Comparison of ENCODE assay signal across 1 cellular context in the genomic region with DNA sequence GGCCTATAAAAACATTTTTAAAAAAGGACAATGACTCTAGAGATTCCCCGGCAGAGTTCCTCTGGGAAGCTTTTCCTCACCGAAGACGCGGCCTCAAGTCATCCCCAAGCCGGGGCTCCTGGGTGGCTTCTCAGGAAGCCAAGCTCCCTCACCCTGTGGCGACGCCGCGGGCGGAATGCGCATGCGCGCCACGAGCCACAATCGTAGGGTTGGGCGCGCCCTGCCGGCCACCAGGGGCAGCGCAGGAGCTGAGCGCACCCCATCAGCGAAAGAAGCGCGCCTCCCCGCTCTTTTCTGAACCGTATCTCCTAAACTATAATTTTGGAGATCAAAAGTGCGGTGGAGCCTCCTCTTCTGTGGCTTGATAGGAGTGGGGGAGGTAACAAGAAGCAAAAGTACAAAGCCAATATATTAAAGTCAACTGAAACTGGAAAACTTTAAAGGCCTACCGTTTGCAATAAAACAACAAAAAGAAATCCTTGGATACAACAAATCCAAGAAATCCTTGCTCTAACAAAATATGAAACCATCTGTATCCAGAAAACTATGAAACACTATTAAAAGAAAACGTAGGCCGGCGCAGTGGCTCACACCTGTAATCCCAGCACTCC.
TF ChIP-seq lines count a peak whose summit lies in the region.

No MANE protein-coding gene starts in this region.

TF ChIP-seq in WTC11, 78 proteins besides CTCF, POLR2A, EP300 and RAD21 (continued from another document):
- TF ChIP-seq, protein P1, sequence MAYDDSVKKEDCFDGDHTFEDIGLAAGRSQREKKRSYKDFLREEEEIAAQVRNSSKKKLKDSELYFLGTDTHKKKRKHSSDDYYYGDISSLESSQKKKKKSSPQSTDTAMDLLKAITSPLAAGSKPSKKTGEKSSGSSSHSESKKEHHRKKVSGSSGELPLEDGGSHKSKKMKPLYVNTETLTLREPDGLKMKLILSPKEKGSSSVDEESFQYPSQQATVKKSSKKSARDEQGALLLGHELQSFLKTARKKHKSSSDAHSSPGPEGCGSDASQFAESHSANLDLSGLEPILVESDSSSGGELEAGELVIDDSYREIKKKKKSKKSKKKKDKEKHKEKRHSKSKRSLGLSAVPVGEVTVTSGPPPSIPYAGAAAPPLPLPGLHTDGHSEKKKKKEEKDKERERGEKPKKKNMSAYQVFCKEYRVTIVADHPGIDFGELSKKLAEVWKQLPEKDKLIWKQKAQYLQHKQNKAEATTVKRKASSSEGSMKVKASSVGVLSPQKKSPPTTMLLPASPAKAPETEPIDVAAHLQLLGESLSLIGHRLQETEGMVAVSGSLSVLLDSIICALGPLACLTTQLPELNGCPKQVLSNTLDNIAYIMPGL (CRISPR knock-in tag; IDR thresholded peaks at IDR 0.05): peak; percentile 56; the same call in 1 of the 2 replicates
- TF ChIP-seq CREB1 (CRISPR knock-in tag; IDR thresholded peaks at IDR 0.05): no peak
- TF ChIP-seq, protein P2, sequence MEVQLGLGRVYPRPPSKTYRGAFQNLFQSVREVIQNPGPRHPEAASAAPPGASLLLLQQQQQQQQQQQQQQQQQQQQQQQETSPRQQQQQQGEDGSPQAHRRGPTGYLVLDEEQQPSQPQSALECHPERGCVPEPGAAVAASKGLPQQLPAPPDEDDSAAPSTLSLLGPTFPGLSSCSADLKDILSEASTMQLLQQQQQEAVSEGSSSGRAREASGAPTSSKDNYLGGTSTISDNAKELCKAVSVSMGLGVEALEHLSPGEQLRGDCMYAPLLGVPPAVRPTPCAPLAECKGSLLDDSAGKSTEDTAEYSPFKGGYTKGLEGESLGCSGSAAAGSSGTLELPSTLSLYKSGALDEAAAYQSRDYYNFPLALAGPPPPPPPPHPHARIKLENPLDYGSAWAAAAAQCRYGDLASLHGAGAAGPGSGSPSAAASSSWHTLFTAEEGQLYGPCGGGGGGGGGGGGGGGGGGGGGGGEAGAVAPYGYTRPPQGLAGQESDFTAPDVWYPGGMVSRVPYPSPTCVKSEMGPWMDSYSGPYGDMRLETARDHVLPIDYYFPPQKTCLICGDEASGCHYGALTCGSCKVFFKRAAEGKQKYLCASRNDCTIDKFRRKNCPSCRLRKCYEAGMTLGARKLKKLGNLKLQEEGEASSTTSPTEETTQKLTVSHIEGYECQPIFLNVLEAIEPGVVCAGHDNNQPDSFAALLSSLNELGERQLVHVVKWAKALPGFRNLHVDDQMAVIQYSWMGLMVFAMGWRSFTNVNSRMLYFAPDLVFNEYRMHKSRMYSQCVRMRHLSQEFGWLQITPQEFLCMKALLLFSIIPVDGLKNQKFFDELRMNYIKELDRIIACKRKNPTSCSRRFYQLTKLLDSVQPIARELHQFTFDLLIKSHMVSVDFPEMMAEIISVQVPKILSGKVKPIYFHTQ (CRISPR knock-in tag; IDR thresholded peaks at IDR 0.05): no peak
- TF ChIP-seq, protein P3, sequence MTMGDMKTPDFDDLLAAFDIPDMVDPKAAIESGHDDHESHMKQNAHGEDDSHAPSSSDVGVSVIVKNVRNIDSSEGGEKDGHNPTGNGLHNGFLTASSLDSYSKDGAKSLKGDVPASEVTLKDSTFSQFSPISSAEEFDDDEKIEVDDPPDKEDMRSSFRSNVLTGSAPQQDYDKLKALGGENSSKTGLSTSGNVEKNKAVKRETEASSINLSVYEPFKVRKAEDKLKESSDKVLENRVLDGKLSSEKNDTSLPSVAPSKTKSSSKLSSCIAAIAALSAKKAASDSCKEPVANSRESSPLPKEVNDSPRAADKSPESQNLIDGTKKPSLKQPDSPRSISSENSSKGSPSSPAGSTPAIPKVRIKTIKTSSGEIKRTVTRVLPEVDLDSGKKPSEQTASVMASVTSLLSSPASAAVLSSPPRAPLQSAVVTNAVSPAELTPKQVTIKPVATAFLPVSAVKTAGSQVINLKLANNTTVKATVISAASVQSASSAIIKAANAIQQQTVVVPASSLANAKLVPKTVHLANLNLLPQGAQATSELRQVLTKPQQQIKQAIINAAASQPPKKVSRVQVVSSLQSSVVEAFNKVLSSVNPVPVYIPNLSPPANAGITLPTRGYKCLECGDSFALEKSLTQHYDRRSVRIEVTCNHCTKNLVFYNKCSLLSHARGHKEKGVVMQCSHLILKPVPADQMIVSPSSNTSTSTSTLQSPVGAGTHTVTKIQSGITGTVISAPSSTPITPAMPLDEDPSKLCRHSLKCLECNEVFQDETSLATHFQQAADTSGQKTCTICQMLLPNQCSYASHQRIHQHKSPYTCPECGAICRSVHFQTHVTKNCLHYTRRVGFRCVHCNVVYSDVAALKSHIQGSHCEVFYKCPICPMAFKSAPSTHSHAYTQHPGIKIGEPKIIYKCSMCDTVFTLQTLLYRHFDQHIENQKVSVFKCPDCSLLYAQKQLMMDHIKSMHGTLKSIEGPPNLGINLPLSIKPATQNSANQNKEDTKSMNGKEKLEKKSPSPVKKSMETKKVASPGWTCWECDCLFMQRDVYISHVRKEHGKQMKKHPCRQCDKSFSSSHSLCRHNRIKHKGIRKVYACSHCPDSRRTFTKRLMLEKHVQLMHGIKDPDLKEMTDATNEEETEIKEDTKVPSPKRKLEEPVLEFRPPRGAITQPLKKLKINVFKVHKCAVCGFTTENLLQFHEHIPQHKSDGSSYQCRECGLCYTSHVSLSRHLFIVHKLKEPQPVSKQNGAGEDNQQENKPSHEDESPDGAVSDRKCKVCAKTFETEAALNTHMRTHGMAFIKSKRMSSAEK (CRISPR knock-in tag; IDR thresholded peaks at IDR 0.05; ENCODE audit: borderline replicate concordance): no peak
- TF ChIP-seq HMGA2 (CRISPR knock-in tag; IDR thresholded peaks at IDR 0.05): no peak
- TF ChIP-seq, protein P4, sequence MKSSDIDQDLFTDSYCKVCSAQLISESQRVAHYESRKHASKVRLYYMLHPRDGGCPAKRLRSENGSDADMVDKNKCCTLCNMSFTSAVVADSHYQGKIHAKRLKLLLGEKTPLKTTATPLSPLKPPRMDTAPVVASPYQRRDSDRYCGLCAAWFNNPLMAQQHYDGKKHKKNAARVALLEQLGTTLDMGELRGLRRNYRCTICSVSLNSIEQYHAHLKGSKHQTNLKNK (CRISPR knock-in tag; IDR thresholded peaks at IDR 0.05): no peak
- TF ChIP-seq NR2C2 (CRISPR knock-in tag; IDR thresholded peaks at IDR 0.05): no peak
- TF ChIP-seq, protein P5, sequence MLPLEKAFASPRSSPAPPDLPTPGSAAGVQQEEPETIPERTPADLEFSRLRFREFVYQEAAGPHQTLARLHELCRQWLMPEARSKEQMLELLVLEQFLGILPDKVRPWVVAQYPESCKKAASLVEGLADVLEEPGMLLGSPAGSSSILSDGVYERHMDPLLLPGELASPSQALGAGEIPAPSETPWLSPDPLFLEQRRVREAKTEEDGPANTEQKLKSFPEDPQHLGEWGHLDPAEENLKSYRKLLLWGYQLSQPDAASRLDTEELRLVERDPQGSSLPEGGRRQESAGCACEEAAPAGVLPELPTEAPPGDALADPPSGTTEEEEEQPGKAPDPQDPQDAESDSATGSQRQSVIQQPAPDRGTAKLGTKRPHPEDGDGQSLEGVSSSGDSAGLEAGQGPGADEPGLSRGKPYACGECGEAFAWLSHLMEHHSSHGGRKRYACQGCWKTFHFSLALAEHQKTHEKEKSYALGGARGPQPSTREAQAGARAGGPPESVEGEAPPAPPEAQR (CRISPR knock-in tag; IDR thresholded peaks at IDR 0.05): no peak
- TF ChIP-seq NR3C1 (CRISPR knock-in tag; conservative IDR thresholded peaks at IDR 0.05; ENCODE audit: low read depth): no peak
- no peak for TF ChIP-seq FOXK1 (CRISPR knock-in tag; IDR thresholded peaks at IDR 0.05)
- TF ChIP-seq MYBL2 (CRISPR knock-in tag; IDR thresholded peaks at IDR 0.05): 0 out of 2 replicates have a peak, but pooled peaks have one; percentile 43
- TF ChIP-seq FOXP1 (CRISPR knock-in tag; IDR thresholded peaks at IDR 0.05; ENCODE audit: borderline replicate concordance): 0 out of 2 replicates have a peak, but pooled peaks have one; percentile 54
- TF ChIP-seq, protein P6, sequence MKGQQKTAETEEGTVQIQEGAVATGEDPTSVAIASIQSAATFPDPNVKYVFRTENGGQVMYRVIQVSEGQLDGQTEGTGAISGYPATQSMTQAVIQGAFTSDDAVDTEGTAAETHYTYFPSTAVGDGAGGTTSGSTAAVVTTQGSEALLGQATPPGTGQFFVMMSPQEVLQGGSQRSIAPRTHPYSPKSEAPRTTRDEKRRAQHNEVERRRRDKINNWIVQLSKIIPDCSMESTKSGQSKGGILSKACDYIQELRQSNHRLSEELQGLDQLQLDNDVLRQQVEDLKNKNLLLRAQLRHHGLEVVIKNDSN (CRISPR knock-in tag; IDR thresholded peaks at IDR 0.05): no peak
- TF ChIP-seq PRRX2 (CRISPR knock-in tag; IDR thresholded peaks at IDR 0.05): no peak
- no peak for TF ChIP-seq TCF7 (CRISPR knock-in tag; IDR thresholded peaks at IDR 0.05; ENCODE audit: low read depth)
- TF ChIP-seq SOX15 (CRISPR knock-in tag; IDR thresholded peaks at IDR 0.05): no peak
- TF ChIP-seq, protein P7, sequence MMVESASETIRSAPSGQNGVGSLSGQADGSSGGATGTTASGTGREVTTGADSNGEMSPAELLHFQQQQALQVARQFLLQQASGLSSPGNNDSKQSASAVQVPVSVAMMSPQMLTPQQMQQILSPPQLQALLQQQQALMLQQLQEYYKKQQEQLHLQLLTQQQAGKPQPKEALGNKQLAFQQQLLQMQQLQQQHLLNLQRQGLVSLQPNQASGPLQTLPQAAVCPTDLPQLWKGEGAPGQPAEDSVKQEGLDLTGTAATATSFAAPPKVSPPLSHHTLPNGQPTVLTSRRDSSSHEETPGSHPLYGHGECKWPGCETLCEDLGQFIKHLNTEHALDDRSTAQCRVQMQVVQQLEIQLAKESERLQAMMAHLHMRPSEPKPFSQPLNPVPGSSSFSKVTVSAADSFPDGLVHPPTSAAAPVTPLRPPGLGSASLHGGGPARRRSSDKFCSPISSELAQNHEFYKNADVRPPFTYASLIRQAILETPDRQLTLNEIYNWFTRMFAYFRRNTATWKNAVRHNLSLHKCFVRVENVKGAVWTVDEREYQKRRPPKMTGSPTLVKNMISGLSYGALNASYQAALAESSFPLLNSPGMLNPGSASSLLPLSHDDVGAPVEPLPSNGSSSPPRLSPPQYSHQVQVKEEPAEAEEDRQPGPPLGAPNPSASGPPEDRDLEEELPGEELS (CRISPR knock-in tag; IDR thresholded peaks at IDR 0.05): no peak
- TF ChIP-seq SP1 (CRISPR knock-in tag; conservative IDR thresholded peaks at IDR 0.05): peak; percentile 34; the same call in 1 of the 2 replicates
- peak; percentile 65; the same call in 1 of the 2 replicates for TF ChIP-seq ETV6 (CRISPR knock-in tag; IDR thresholded peaks at IDR 0.05)
- TF ChIP-seq, protein P8, sequence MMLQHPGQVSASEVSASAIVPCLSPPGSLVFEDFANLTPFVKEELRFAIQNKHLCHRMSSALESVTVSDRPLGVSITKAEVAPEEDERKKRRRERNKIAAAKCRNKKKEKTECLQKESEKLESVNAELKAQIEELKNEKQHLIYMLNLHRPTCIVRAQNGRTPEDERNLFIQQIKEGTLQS (CRISPR knock-in tag; conservative IDR thresholded peaks at IDR 0.05): no peak
TF ChIP-seq in WTC11: peak in this region for 6.
